In genomic region chr14:20179880-20180279, GRCh38 we compare ENCODE assay signal across 21 cellular contexts. TPM values are rescaled to one million over a fixed set of nuclear protein-coding genes. Genes with fewer than 3 reads are reported as not detected.
A peak's percentile ranks its signal among the peaks of the same experiment; 100 is the strongest.
DNase-seq lines count a peak whose midpoint lies in the region; ATAC-seq and TF ChIP-seq lines count a peak whose summit lies in the region.
"Had no signal": no experiment of that assay in that cellular context is flagged by ENCODE, and none has a peak within 500 bp of the region (broad histone marks: within the 10 kb centered on the region; RNA-seq: fewer than 3 reads in every experiment).

No MANE protein-coding gene starts in this region.

- TF ChIP-seq CTCF in heart left ventricle (IDR thresholded peaks at IDR 0.05) (no peak), right atrium auricular region (IDR thresholded peaks at IDR 0.05) (no peak), transverse colon (IDR thresholded peaks at IDR 0.05) (no peak), ascending aorta (IDR thresholded peaks at IDR 0.05) (no peak)

- in situ Hi-C loops in transverse colon (cut with MboI; ENCODE audit: low pct_ligation_motif_present in 1 of 4, low pct_unique_long_range_greater_than_20kb in 1 of 4, low sequenced_read_pairs in 3 of 4): no loop called here

- ATAC-seq in heart left ventricle: peak in 3 of 4 donors; percentile 41 to 61 (median 59)
- ATAC-seq in left ventricle myocardium superior: peak; percentile 74
- ATAC-seq in stimulated activated naive B cell treated with anti-CD40 and anti-IgM and Interleukin-4, amounts not matched to agents 10 μg/mL and 1 μg/mL and 100 μg/mL, for 72 hours (replicated peaks): peak; percentile 25 to 39
- ATAC-seq: A549, GM12878, GM23338, PC-3 had no signal

- H3K27me3 ChIP-seq in heart left ventricle (no peaks in the 10 kb centered on the region), right atrium auricular region (no peaks in the 10 kb centered on the region), transverse colon (no peaks in the 10 kb centered on the region), ascending aorta (no peaks in the 10 kb centered on the region)

- no peak overlapping the region for H3K4me3 Mint-ChIP-seq in stimulated activated naive B cell treated with anti-CD40 and anti-IgM and Interleukin-4, amounts not matched to agents 10 μg/mL and 1 μg/mL and 100 μg/mL, for 72 hours
- H3K4me3 Mint-ChIP-seq: CD4-positive, CD25-positive, alpha-beta regulatory T cell; GM23338 had no signal

- H3K27ac Mint-ChIP-seq in stimulated activated naive B cell treated with anti-CD40 and anti-IgM and Interleukin-4, amounts not matched to agents 10 μg/mL and 1 μg/mL and 100 μg/mL, for 72 hours: no peak overlapping the region
- H3K27ac Mint-ChIP-seq: CD4-positive, CD25-positive, alpha-beta regulatory T cell; GM23338 had no signal

- intact Hi-C loops in heart left ventricle (cut with DNase I) (no loop called here), left ventricle myocardium superior (cut with micrococcal nuclease) (no loop called here), transverse colon (cut with DNase I; ENCODE audit: low total_unique reads) (no loop called here), ascending aorta (cut with DNase I) (no loop called here)

- H3K9me3 ChIP-seq in heart left ventricle (no peaks in the 10 kb centered on the region), right atrium auricular region (no peaks in the 10 kb centered on the region), transverse colon (no peaks in the 10 kb centered on the region), ascending aorta (no peaks in the 10 kb centered on the region)
- H3K9me3 ChIP-seq: A549, SK-N-SH had no signal

- H3K4me3 ChIP-seq in heart left ventricle (no peak overlapping the region), right atrium auricular region (no peak overlapping the region), transverse colon (no peak overlapping the region), ascending aorta (no peak overlapping the region)
- H3K4me3 ChIP-seq: A549, GM12878, GM23338 had no signal

- H3K27ac ChIP-seq in heart left ventricle (peak overlapping the region in 1 of 12 donors; percentile 59), right atrium auricular region (no peak overlapping the region), transverse colon (peak overlapping the region in 1 of 4 donors; percentile 25), ascending aorta (no peak overlapping the region)
- H3K27ac ChIP-seq: A549, HL-60 had no signal

- H3K36me3 Mint-ChIP-seq in stimulated activated naive B cell treated with anti-CD40 and anti-IgM and Interleukin-4, amounts not matched to agents 10 μg/mL and 1 μg/mL and 100 μg/mL, for 72 hours: no peaks in the 10 kb centered on the region
- H3K36me3 Mint-ChIP-seq: CD4-positive, CD25-positive, alpha-beta regulatory T cell had no signal

- 53 to 65% (median 58%) methylated on average over 2 of the region's 2 CpGs for WGBS in heart left ventricle, 4 donors
- 45 to 63% methylated on average over 2 of the region's 2 CpGs for WGBS in transverse colon (ENCODE audit: low coverage in 1 of 2), 2 donors

- no peak for TF ChIP-seq EP300 in transverse colon (IDR thresholded peaks at IDR 0.05; ENCODE audit: low read depth)

- no peak for TF ChIP-seq POLR2A in heart left ventricle (IDR thresholded peaks at IDR 0.05)
- no peak for TF ChIP-seq POLR2A in transverse colon (IDR thresholded peaks at IDR 0.05)

- H3K4me1 Mint-ChIP-seq in stimulated activated naive B cell treated with anti-CD40 and anti-IgM and Interleukin-4, amounts not matched to agents 10 μg/mL and 1 μg/mL and 100 μg/mL, for 72 hours: peaks cover 0 to 2% of the 10 kb centered on the region in 2 donors
- H3K4me1 Mint-ChIP-seq: CD4-positive, CD25-positive, alpha-beta regulatory T cell; GM23338 had no signal

- DNase-seq in heart left ventricle (no peak), right atrium auricular region (ENCODE audit: low spot score) (no peak), OCI-M1 (lab: John Stamatoyannopoulos, UW) (peak; percentile 38), left ventricle myocardium superior (no peak), NCI-H1694 treated with DMSO at 0.1 percent for 48 hours (lab: John Stamatoyannopoulos, UW) (no peak), transverse colon (no peak), ascending aorta (ENCODE audit: low spot score in 2 of 2) (no peak)
- DNase-seq in stimulated activated naive B cell treated with anti-CD40 and anti-IgM and Interleukin-4, amounts not matched to agents 10 μg/mL and 1 μg/mL and 100 μg/mL, for 72 hours: no peak
- DNase-seq: CD4-positive, CD25-positive, alpha-beta regulatory T cell; DMS79; NCI-H1436; NCI-H2081; NCI-H524; SK-N-SH had no signal

- peaks cover 0 to 3% of the 10 kb centered on the region in 2 donors for H3K9me3 Mint-ChIP-seq in stimulated activated naive B cell treated with anti-CD40 and anti-IgM and Interleukin-4, amounts not matched to agents 10 μg/mL and 1 μg/mL and 100 μg/mL, for 72 hours

- H3K36me3 ChIP-seq in heart left ventricle (no peaks in the 10 kb centered on the region), right atrium auricular region (no peaks in the 10 kb centered on the region), transverse colon (no peaks in the 10 kb centered on the region), ascending aorta (no peaks in the 10 kb centered on the region)

- peaks cover 4 to 5% of the 10 kb centered on the region in 2 donors for H3K27me3 Mint-ChIP-seq in stimulated activated naive B cell treated with anti-CD40 and anti-IgM and Interleukin-4, amounts not matched to agents 10 μg/mL and 1 μg/mL and 100 μg/mL, for 72 hours

- H3K4me1 ChIP-seq in heart left ventricle (no peaks in the 10 kb centered on the region), right atrium auricular region (no peaks in the 10 kb centered on the region), transverse colon (no peaks in the 10 kb centered on the region), ascending aorta (no peaks in the 10 kb centered on the region)
- H3K4me1 ChIP-seq: A549 had no signal

RNA-seq across cellular contexts. Expression of gene OR11G2, which starts 10.8 kb away (rescaled TPM):
- total RNA-seq in heart left ventricle: not detected
- not detected for polyA plus RNA-seq in heart left ventricle
- not detected for total RNA-seq in right atrium auricular region
- not detected for total RNA-seq in left ventricle myocardium superior
- not detected for total RNA-seq in transverse colon
- total RNA-seq in ascending aorta: not detected
- total RNA-seq: CD4-positive, CD25-positive, alpha-beta regulatory T cell; G401; GM12878; GM23338; M059J; PC-3 had no signal
- polyA plus RNA-seq: A549; CD4-positive, CD25-positive, alpha-beta regulatory T cell; GM23338; SK-N-SH had no signal

RNA-seq across cellular contexts. Expression of gene OR4N5, which starts 41.3 kb away (rescaled TPM):
- not detected for total RNA-seq in heart left ventricle
- not detected for polyA plus RNA-seq in heart left ventricle
- total RNA-seq in right atrium auricular region: not detected
- not detected for total RNA-seq in left ventricle myocardium superior
- total RNA-seq in transverse colon: not detected
- not detected for total RNA-seq in ascending aorta
- total RNA-seq: CD4-positive, CD25-positive, alpha-beta regulatory T cell; G401; GM12878; GM23338; M059J; PC-3 had no signal
- polyA plus RNA-seq: A549; CD4-positive, CD25-positive, alpha-beta regulatory T cell; GM12878; GM23338; SK-N-SH had no signal

RNA-seq across cellular contexts. Expression of gene OR11H6, which starts 43.6 kb away (rescaled TPM):
- not detected for total RNA-seq in heart left ventricle
- polyA plus RNA-seq in heart left ventricle: not detected
- not detected for total RNA-seq in right atrium auricular region
- not detected for total RNA-seq in left ventricle myocardium superior
- not detected for total RNA-seq in transverse colon
- total RNA-seq in ascending aorta: not detected
- total RNA-seq: CD4-positive, CD25-positive, alpha-beta regulatory T cell; G401; GM12878; GM23338; M059J; PC-3 had no signal
- polyA plus RNA-seq: A549; CD4-positive, CD25-positive, alpha-beta regulatory T cell; GM12878; GM23338; SK-N-SH had no signal

RNA-seq across cellular contexts. Expression of gene OR11H7, which starts 48.9 kb away (rescaled TPM):
- total RNA-seq in heart left ventricle (not detected), right atrium auricular region (not detected), left ventricle myocardium superior (not detected), transverse colon (not detected), ascending aorta (not detected)
- polyA plus RNA-seq in heart left ventricle: not detected
- total RNA-seq: CD4-positive, CD25-positive, alpha-beta regulatory T cell; G401; GM12878; GM23338; M059J; PC-3 had no signal
- polyA plus RNA-seq: A549; CD4-positive, CD25-positive, alpha-beta regulatory T cell; GM23338; SK-N-SH had no signal

RNA-seq across cellular contexts. Expression of gene OR11H4, which starts 59.2 kb away (rescaled TPM):
- not detected for total RNA-seq in heart left ventricle
- polyA plus RNA-seq in heart left ventricle: not detected
- not detected for total RNA-seq in right atrium auricular region
- total RNA-seq in left ventricle myocardium superior: not detected
- not detected for total RNA-seq in transverse colon
- not detected for total RNA-seq in ascending aorta
- total RNA-seq: CD4-positive, CD25-positive, alpha-beta regulatory T cell; G401; GM12878; GM23338; M059J; PC-3 had no signal
- polyA plus RNA-seq: A549; CD4-positive, CD25-positive, alpha-beta regulatory T cell; GM12878; GM23338; SK-N-SH had no signal
